3 cellular contexts compared by ENCODE assay signal in genomic region chr22:38462960-38463784, GRCh38.
TF ChIP-seq lines count a peak whose summit lies in the region.

No MANE protein-coding gene starts in this region.

TF ChIP-seq in SK-N-SH treated with all-trans-retinoic acid at 6 μM for 48 hours, 23 proteins besides CTCF, POLR2A, EP300 and RAD21:
- TF ChIP-seq, protein P1, sequence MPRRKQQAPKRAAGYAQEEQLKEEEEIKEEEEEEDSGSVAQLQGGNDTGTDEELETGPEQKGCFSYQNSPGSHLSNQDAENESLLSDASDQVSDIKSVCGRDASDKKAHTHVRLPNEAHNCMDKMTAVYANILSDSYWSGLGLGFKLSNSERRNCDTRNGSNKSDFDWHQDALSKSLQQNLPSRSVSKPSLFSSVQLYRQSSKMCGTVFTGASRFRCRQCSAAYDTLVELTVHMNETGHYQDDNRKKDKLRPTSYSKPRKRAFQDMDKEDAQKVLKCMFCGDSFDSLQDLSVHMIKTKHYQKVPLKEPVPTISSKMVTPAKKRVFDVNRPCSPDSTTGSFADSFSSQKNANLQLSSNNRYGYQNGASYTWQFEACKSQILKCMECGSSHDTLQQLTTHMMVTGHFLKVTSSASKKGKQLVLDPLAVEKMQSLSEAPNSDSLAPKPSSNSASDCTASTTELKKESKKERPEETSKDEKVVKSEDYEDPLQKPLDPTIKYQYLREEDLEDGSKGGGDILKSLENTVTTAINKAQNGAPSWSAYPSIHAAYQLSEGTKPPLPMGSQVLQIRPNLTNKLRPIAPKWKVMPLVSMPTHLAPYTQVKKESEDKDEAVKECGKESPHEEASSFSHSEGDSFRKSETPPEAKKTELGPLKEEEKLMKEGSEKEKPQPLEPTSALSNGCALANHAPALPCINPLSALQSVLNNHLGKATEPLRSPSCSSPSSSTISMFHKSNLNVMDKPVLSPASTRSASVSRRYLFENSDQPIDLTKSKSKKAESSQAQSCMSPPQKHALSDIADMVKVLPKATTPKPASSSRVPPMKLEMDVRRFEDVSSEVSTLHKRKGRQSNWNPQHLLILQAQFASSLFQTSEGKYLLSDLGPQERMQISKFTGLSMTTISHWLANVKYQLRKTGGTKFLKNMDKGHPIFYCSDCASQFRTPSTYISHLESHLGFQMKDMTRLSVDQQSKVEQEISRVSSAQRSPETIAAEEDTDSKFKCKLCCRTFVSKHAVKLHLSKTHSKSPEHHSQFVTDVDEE (CRISPR knock-in tag; IDR thresholded peaks at IDR 0.05), result no peak
- TF ChIP-seq SNAI2 (CRISPR knock-in tag; IDR thresholded peaks at IDR 0.05) (no peak), RARB (CRISPR knock-in tag; IDR thresholded peaks at IDR 0.05) (no peak), PATZ1 (CRISPR knock-in tag; IDR thresholded peaks at IDR 0.05; ENCODE audit: borderline replicate concordance) (no peak), CSDC2 (CRISPR knock-in tag; IDR thresholded peaks at IDR 0.05) (no peak), PPARA (CRISPR knock-in tag; IDR thresholded peaks at IDR 0.05; ENCODE audit: borderline replicate concordance) (no peak), ZFP3 (CRISPR knock-in tag; IDR thresholded peaks at IDR 0.05) (peak; percentile 59; the same call in 1 of the 2 replicates)

TF ChIP-seq in SK-N-SH, 30 proteins besides CTCF, POLR2A, EP300 and RAD21 (continues in another document):
- TF ChIP-seq, protein P2, sequence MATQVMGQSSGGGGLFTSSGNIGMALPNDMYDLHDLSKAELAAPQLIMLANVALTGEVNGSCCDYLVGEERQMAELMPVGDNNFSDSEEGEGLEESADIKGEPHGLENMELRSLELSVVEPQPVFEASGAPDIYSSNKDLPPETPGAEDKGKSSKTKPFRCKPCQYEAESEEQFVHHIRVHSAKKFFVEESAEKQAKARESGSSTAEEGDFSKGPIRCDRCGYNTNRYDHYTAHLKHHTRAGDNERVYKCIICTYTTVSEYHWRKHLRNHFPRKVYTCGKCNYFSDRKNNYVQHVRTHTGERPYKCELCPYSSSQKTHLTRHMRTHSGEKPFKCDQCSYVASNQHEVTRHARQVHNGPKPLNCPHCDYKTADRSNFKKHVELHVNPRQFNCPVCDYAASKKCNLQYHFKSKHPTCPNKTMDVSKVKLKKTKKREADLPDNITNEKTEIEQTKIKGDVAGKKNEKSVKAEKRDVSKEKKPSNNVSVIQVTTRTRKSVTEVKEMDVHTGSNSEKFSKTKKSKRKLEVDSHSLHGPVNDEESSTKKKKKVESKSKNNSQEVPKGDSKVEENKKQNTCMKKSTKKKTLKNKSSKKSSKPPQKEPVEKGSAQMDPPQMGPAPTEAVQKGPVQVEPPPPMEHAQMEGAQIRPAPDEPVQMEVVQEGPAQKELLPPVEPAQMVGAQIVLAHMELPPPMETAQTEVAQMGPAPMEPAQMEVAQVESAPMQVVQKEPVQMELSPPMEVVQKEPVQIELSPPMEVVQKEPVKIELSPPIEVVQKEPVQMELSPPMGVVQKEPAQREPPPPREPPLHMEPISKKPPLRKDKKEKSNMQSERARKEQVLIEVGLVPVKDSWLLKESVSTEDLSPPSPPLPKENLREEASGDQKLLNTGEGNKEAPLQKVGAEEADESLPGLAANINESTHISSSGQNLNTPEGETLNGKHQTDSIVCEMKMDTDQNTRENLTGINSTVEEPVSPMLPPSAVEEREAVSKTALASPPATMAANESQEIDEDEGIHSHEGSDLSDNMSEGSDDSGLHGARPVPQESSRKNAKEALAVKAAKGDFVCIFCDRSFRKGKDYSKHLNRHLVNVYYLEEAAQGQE (IDR thresholded peaks at IDR 0.05; ENCODE audit: low read depth, low read length), result no peak
- TF ChIP-seq TCF12 (IDR thresholded peaks at IDR 0.05), result no peak
- TF ChIP-seq TEAD4 (IDR thresholded peaks at IDR 0.05; ENCODE audit: borderline replicate concordance, insufficient read depth), result no peak
- TF ChIP-seq RCOR1 (IDR thresholded peaks at IDR 0.05; ENCODE audit: low read length), result no peak
- TF ChIP-seq, protein P3, sequence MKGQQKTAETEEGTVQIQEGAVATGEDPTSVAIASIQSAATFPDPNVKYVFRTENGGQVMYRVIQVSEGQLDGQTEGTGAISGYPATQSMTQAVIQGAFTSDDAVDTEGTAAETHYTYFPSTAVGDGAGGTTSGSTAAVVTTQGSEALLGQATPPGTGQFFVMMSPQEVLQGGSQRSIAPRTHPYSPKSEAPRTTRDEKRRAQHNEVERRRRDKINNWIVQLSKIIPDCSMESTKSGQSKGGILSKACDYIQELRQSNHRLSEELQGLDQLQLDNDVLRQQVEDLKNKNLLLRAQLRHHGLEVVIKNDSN (IDR thresholded peaks at IDR 0.05; ENCODE audit: borderline replicate concordance, low read depth), result no peak
- no peak for TF ChIP-seq GABPA (IDR thresholded peaks at IDR 0.05; ENCODE audit: low read depth)
- TF ChIP-seq FOSL2 (IDR thresholded peaks at IDR 0.05; ENCODE audit: borderline replicate concordance, low read depth), result no peak
- TF ChIP-seq RFX5 (IDR thresholded peaks at IDR 0.05; ENCODE audit: low read length), result no peak
- no peak for TF ChIP-seq PBX3 (IDR thresholded peaks at IDR 0.05)
- no peak for TF ChIP-seq FOXJ3 (CRISPR knock-in tag; IDR thresholded peaks at IDR 0.05)
- TF ChIP-seq, protein P4, sequence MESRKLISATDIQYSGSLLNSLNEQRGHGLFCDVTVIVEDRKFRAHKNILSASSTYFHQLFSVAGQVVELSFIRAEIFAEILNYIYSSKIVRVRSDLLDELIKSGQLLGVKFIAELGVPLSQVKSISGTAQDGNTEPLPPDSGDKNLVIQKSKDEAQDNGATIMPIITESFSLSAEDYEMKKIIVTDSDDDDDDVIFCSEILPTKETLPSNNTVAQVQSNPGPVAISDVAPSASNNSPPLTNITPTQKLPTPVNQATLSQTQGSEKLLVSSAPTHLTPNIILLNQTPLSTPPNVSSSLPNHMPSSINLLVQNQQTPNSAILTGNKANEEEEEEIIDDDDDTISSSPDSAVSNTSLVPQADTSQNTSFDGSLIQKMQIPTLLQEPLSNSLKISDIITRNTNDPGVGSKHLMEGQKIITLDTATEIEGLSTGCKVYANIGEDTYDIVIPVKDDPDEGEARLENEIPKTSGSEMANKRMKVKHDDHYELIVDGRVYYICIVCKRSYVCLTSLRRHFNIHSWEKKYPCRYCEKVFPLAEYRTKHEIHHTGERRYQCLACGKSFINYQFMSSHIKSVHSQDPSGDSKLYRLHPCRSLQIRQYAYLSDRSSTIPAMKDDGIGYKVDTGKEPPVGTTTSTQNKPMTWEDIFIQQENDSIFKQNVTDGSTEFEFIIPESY (IDR thresholded peaks at IDR 0.05; ENCODE audit: borderline replicate concordance, low read depth), result no peak
- no peak for TF ChIP-seq EZH2phosphoT487 (IDR thresholded peaks at IDR 0.05; ENCODE audit: borderline replicate concordance, low read depth)
- no peak for TF ChIP-seq TAF1 (IDR thresholded peaks at IDR 0.05; ENCODE audit: borderline replicate concordance, low read depth, low read length)
- TF ChIP-seq POLR2AphosphoS5 (IDR thresholded peaks at IDR 0.05; ENCODE audit: low read depth, low read length), result no peak
- no peak for TF ChIP-seq ELF1 (IDR thresholded peaks at IDR 0.05)
- no peak for TF ChIP-seq NFIC (IDR thresholded peaks at IDR 0.05; ENCODE audit: borderline replicate concordance)
- TF ChIP-seq JUND (IDR thresholded peaks at IDR 0.05), result no peak
- TF ChIP-seq FOXM1 (IDR thresholded peaks at IDR 0.05; ENCODE audit: low read depth), result no peak
- TF ChIP-seq, protein P5, sequence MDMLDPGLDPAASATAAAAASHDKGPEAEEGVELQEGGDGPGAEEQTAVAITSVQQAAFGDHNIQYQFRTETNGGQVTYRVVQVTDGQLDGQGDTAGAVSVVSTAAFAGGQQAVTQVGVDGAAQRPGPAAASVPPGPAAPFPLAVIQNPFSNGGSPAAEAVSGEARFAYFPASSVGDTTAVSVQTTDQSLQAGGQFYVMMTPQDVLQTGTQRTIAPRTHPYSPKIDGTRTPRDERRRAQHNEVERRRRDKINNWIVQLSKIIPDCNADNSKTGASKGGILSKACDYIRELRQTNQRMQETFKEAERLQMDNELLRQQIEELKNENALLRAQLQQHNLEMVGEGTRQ (IDR thresholded peaks at IDR 0.05; ENCODE audit: borderline replicate concordance, low read depth, low read length), result no peak

TF ChIP-seq in HepG2, 621 proteins besides CTCF, POLR2A, EP300 and RAD21 (continues in another document):
- TF ChIP-seq ZEB1 (IDR thresholded peaks at IDR 0.05; ENCODE audit: insufficient replicate concordance, low read depth), result no peak
- no peak for TF ChIP-seq FOXP4 (CRISPR knock-in tag; IDR thresholded peaks at IDR 0.05)
- no peak for TF ChIP-seq ZBTB1 (CRISPR knock-in tag; IDR thresholded peaks at IDR 0.05; ENCODE audit: borderline replicate concordance)
- no peak for TF ChIP-seq ZNF703 (CRISPR knock-in tag; IDR thresholded peaks at IDR 0.05; ENCODE audit: borderline replicate concordance)
- no peak for TF ChIP-seq HOXA5 (CRISPR knock-in tag; IDR thresholded peaks at IDR 0.05)
- peak; percentile 69 for TF ChIP-seq SMAD3 (CRISPR knock-in tag; IDR thresholded peaks at IDR 0.05)
- TF ChIP-seq MTA1 (CRISPR knock-in tag; IDR thresholded peaks at IDR 0.05; ENCODE audit: borderline replicate concordance), result peak; percentile 76; the same call in 1 of the 2 replicates
- TF ChIP-seq KMT2A (CRISPR knock-in tag; IDR thresholded peaks at IDR 0.05), result no peak; the same call in 1 of the 2 replicates
- no peak; the same call in 1 of the 2 replicates for TF ChIP-seq ZNF788 (CRISPR knock-in tag; IDR thresholded peaks at IDR 0.05; ENCODE audit: borderline replicate concordance)
- no peak for TF ChIP-seq ZNF567 (CRISPR knock-in tag; IDR thresholded peaks at IDR 0.05; ENCODE audit: borderline replicate concordance)
- TF ChIP-seq HDAC1 (CRISPR knock-in tag; IDR thresholded peaks at IDR 0.05), result peak; percentile 29; the same call in 1 of the 2 replicates
- TF ChIP-seq FOXA3 (CRISPR knock-in tag; IDR thresholded peaks at IDR 0.05), result no peak; the same call in 1 of the 2 replicates
- no peak for TF ChIP-seq ZBTB46 (CRISPR knock-in tag; IDR thresholded peaks at IDR 0.05; ENCODE audit: borderline replicate concordance)
- no peak for TF ChIP-seq ZNF670 (CRISPR knock-in tag; IDR thresholded peaks at IDR 0.05; ENCODE audit: borderline replicate concordance)
- no peak for TF ChIP-seq NRL (CRISPR knock-in tag; IDR thresholded peaks at IDR 0.05; ENCODE audit: borderline replicate concordance)
- TF ChIP-seq GLI4 (CRISPR knock-in tag; IDR thresholded peaks at IDR 0.05; ENCODE audit: borderline replicate concordance), result no peak
- TF ChIP-seq ISX (CRISPR knock-in tag; conservative IDR thresholded peaks at IDR 0.05), result no peak
- no peak for TF ChIP-seq TMF1 (CRISPR knock-in tag; IDR thresholded peaks at IDR 0.05; ENCODE audit: low read depth)
- TF ChIP-seq, protein P6, sequence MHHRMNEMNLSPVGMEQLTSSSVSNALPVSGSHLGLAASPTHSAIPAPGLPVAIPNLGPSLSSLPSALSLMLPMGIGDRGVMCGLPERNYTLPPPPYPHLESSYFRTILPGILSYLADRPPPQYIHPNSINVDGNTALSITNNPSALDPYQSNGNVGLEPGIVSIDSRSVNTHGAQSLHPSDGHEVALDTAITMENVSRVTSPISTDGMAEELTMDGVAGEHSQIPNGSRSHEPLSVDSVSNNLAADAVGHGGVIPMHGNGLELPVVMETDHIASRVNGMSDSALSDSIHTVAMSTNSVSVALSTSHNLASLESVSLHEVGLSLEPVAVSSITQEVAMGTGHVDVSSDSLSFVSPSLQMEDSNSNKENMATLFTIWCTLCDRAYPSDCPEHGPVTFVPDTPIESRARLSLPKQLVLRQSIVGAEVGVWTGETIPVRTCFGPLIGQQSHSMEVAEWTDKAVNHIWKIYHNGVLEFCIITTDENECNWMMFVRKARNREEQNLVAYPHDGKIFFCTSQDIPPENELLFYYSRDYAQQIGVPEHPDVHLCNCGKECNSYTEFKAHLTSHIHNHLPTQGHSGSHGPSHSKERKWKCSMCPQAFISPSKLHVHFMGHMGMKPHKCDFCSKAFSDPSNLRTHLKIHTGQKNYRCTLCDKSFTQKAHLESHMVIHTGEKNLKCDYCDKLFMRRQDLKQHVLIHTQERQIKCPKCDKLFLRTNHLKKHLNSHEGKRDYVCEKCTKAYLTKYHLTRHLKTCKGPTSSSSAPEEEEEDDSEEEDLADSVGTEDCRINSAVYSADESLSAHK (CRISPR knock-in tag; IDR thresholded peaks at IDR 0.05; ENCODE audit: borderline replicate concordance), result 0 out of 2 replicates have a peak, but pooled peaks have one; percentile 37
